17 cellular contexts compared by ENCODE assay signal in the genomic region with DNA sequence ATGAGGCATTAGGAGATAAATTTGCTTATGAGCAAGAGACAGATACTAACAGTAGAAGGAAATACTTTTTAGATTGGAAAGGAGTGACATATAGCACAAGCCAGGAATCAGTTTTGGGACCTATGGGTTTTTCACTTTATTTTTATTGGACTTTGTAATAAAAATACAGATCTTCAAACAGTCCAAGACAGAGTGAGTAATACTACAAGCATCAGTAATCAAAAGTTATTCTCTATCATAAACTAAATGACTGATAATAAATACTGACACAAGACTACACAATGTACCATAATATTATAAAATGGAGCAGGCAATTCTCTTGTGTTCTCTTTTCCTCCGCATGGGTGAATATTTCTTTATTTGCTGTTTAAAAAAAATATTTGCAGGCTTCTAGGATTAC.
"Had no signal": no experiment of that assay in that cellular context is flagged by ENCODE, and none has a peak within 500 bp of the region (broad histone marks: within the 10 kb centered on the region; RNA-seq: fewer than 3 reads in every experiment).

No MANE protein-coding gene starts in this region.

- H3K36me3 ChIP-seq: gastrocnemius medialis, neutrophil, right lobe of liver had no signal

- DNase-seq: central memory CD4-positive, alpha-beta T cell; effector memory CD8-positive, alpha-beta T cell; kidney; left ventricle myocardium superior; midbrain; naive thymus-derived CD4-positive, alpha-beta T cell; psoas muscle; retina; stimulated activated CD4-positive, alpha-beta T cell treated with anti-CD3 and anti-CD28 coated beads, Interleukin-12 subunit alpha, Interleukin-12 subunit beta, amount 100 ng/mL, for 4 hours; stimulated activated CD4-positive, alpha-beta T cell treated with anti-CD3 and anti-CD28 coated beads, Interleukin-2, amount 100 ng/mL, for 48 hours; stimulated activated naive CD4-positive, alpha-beta T cell treated with Interleukin-2 at 50 U/mL for 16 hours had no signal

- H3K27ac ChIP-seq: gastrocnemius medialis, heart right ventricle, neutrophil, psoas muscle, skin epidermis had no signal

- FAIRE-seq: kidney had no signal

- H3K27me3 ChIP-seq: gastrocnemius medialis, heart right ventricle, neutrophil, right lobe of liver had no signal

- ATAC-seq: effector memory CD8-positive, alpha-beta T cell; naive thymus-derived CD4-positive, alpha-beta T cell had no signal

- H3K4me3 ChIP-seq: gastrocnemius medialis, heart right ventricle, lung, psoas muscle, right lobe of liver, skin epidermis had no signal

- H3K9me3 ChIP-seq: gastrocnemius medialis, heart right ventricle, neutrophil, psoas muscle, right lobe of liver had no signal
